Comparison of ENCODE assay signal across 8 cellular contexts in the genomic region with DNA sequence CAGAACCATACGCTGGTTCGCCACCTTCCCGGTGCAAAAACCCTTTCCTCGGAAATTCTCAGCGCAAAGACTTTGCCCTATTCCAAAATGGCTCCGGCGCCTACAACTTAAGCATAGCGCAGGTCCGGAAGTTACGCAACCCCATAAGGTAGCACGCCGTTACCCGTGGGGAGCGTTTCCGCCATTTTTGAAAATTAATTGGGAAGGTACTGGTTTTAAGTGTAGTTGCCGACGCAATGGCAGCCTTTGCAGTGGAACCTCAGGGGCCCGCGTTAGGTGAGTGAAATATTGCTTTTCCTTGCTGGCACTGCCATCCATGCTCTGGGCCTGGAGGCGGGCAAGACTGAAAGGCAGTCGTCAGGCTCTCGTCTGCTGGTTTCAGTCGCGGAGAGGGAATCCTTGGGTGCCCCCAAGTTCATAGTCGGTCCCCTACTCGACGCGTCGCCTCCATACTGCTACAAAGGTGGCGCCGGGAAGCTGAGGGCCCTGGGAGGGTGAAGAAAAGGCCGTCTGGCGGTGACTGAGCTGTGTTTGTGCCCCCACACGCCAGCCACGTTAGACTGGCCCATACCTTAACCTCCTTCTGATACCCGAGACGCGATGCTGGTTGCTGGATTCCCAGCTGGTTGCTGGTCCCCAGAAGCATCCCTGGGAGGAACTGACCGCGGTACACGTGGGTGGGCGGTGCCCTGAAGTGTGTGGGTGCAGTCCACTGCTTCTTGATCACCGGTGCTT. TPM values are rescaled to one million over a fixed set of nuclear protein-coding genes. Genes with fewer than 3 reads are reported as not detected.
DNase-seq lines count a peak whose midpoint lies in the region; TF ChIP-seq lines count a peak whose summit lies in the region.

A gene with protein sequence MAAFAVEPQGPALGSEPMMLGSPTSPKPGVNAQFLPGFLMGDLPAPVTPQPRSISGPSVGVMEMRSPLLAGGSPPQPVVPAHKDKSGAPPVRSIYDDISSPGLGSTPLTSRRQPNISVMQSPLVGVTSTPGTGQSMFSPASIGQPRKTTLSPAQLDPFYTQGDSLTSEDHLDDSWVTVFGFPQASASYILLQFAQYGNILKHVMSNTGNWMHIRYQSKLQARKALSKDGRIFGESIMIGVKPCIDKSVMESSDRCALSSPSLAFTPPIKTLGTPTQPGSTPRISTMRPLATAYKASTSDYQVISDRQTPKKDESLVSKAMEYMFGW (plus strand): TSS at position 222 of the 735 bp plus-strand sequence. CDS start 15 bp downstream, at position 237.

- peak within 1 kb of the TSS; percentile 95 to 98 (median 97) for H3K27ac Mint-ChIP-seq in nephron
- H3K27ac Mint-ChIP-seq in stimulated activated naive CD8-positive, alpha-beta T cell treated with anti-CD3 and anti-CD28 coated beads, Interleukin-15, Interleukin-2, amounts not matched to agents 100 ng/mL and 50 ng/mL, for 24 hours, result peak within 1 kb of the TSS; percentile 97

- peak within 1 kb of the TSS; percentile 82 for H3K4me3 ChIP-seq in H7 (ENCODE audit: insufficient read depth, low read depth, low read length)
- peak within 1 kb of the TSS; percentile 97 for H3K4me3 ChIP-seq in fibroblast of the aortic adventitia (ENCODE audit: low read depth, low read length)

- H3K9me3 Mint-ChIP-seq in nephron, result no peaks in the 10 kb centered on the region
- H3K9me3 Mint-ChIP-seq in stimulated activated naive CD8-positive, alpha-beta T cell treated with anti-CD3 and anti-CD28 coated beads, Interleukin-15, Interleukin-2, amounts not matched to agents 100 ng/mL and 50 ng/mL, for 24 hours, result no peaks in the 10 kb centered on the region

- H3K4me3 Mint-ChIP-seq in nephron, result peak within 1 kb of the TSS; percentile 98 to 99 (median 98)
- peak within 1 kb of the TSS; percentile 94 for H3K4me3 Mint-ChIP-seq in stimulated activated naive CD8-positive, alpha-beta T cell treated with anti-CD3 and anti-CD28 coated beads, Interleukin-15, Interleukin-2, amounts not matched to agents 100 ng/mL and 50 ng/mL, for 24 hours

- no peaks in the 10 kb centered on the region for H3K27me3 ChIP-seq in H7 (ENCODE audit: control insufficient read depth, insufficient read depth, low read length)

- DNase-seq in ELF-1 (ENCODE audit: low read depth, low spot score) (peak; percentile 92), H7 (peak; percentile 69), M059J (ENCODE audit: low read depth) (peak; percentile 87), SHP77 (lab: John Stamatoyannopoulos, UW) (peak; percentile 92 to 93), fibroblast of the aortic adventitia (ENCODE audit: low read depth) (peak; percentile 93)
- DNase-seq in activated effector memory CD4-positive, alpha-beta T cell treated with Interleukin-2 at 50 U/mL for 16 hours, result peak; percentile 76

- H3K36me3 Mint-ChIP-seq in nephron (ENCODE audit: low read depth), result no peaks in the 10 kb centered on the region
- peaks cover 27% of the 10 kb centered on the region for H3K36me3 Mint-ChIP-seq in stimulated activated naive CD8-positive, alpha-beta T cell treated with anti-CD3 and anti-CD28 coated beads, Interleukin-15, Interleukin-2, amounts not matched to agents 100 ng/mL and 50 ng/mL, for 24 hours (ENCODE audit: low read depth)

- H3K27me3 Mint-ChIP-seq in nephron (ENCODE audit: low read depth), result no peaks in the 10 kb centered on the region
- peaks cover 20% of the 10 kb centered on the region for H3K27me3 Mint-ChIP-seq in stimulated activated naive CD8-positive, alpha-beta T cell treated with anti-CD3 and anti-CD28 coated beads, Interleukin-15, Interleukin-2, amounts not matched to agents 100 ng/mL and 50 ng/mL, for 24 hours

- H3K4me1 Mint-ChIP-seq in nephron, result peaks cover 16% of the 10 kb centered on the region
- H3K4me1 Mint-ChIP-seq in stimulated activated naive CD8-positive, alpha-beta T cell treated with anti-CD3 and anti-CD28 coated beads, Interleukin-15, Interleukin-2, amounts not matched to agents 100 ng/mL and 50 ng/mL, for 24 hours (ENCODE audit: low read depth), result peaks cover 41% of the 10 kb centered on the region

- no peaks in the 10 kb centered on the region for H3K36me3 ChIP-seq in H7 (replicated peaks; ENCODE audit: control insufficient read depth, insufficient read depth, low read length)

- TF ChIP-seq CTCF in fibroblast of the aortic adventitia (IDR thresholded peaks at IDR 0.05; ENCODE audit: insufficient read depth, low read length) (no peak), nephron (IDR thresholded peaks at IDR 0.05; ENCODE audit: unreplicated experiment in 3 of 3) (no peak)

RNA-seq across cellular contexts. Expression of the gene that starts here (rescaled TPM):
- 33.4 and 38.4 TPM in 2 replicates for total RNA-seq in H7 (2014; rRNA removed; shearing (Covaris generic))
- total RNA-seq in M059J (2014; rRNA removed; shearing (Covaris generic)), result 27.7 and 29.5 TPM in 2 replicates
- 4.4 and 22.3 TPM in 2 replicates for total RNA-seq in fibroblast of the aortic adventitia (ENCODE audit: low replicate concordance)

Comparison
In these comparisons a context has a peak if more than half of its experiments do, and no peak if none do; other contexts are left out.
1. Peak in every context shown above with its lines: DNase-seq and H3K4me3 ChIP-seq.